Comparison of ENCODE assay signal across 8 cellular contexts in the genomic region with DNA sequence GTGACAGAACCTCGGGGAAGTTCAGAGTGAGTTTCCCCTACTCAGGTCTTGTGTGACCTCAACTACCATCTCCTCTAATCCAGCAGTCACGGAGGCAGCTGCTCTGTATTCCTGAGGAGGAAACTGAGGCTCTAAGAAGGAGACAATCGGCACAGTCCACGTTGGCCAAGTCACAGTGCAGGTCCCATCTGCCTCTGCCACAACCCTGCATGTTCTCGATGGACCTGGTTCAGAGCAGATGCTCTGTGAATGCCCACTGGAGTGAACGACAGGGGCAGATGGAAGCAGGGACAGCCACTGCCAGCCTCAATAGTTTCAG. TPM values are rescaled to one million over a fixed set of nuclear protein-coding genes. Genes with fewer than 3 reads are reported as not detected.
DNase-seq lines count a peak whose midpoint lies in the region; ATAC-seq, FAIRE-seq and TF ChIP-seq lines count a peak whose summit lies in the region.

No MANE protein-coding gene starts in this region.

- no peak for TF ChIP-seq CTCF in WI38 (IDR thresholded peaks at IDR 0.05; ENCODE audit: low read depth, low read length)
- TF ChIP-seq CTCF in heart right ventricle (IDR thresholded peaks at IDR 0.05): no peak
- no peak for TF ChIP-seq CTCF in gastrocnemius medialis (IDR thresholded peaks at IDR 0.05 in 4 of 5, conservative IDR thresholded peaks at IDR 0.05 in 1 of 5)

- no peaks in the 10 kb centered on the region for H3K27me3 ChIP-seq in heart right ventricle
- H3K27me3 ChIP-seq in gastrocnemius medialis: no peaks in the 10 kb centered on the region
- no peaks in the 10 kb centered on the region for H3K27me3 ChIP-seq in SJCRH30

- H3K9me3 ChIP-seq in heart right ventricle (no peaks in the 10 kb centered on the region), gastrocnemius medialis (no peaks in the 10 kb centered on the region), SJCRH30 (replicated peaks) (no peaks in the 10 kb centered on the region)

- no peak for TF ChIP-seq POLR2A in GM12892 (IDR thresholded peaks at IDR 0.05; ENCODE audit: low read depth, low read length)
- TF ChIP-seq POLR2A in gastrocnemius medialis (IDR thresholded peaks at IDR 0.05): no peak

- peak; percentile 75 for FAIRE-seq in GM12892 (lab: Jason Lieb, UNC)

- in situ Hi-C loops in gastrocnemius medialis (cut with MboI; ENCODE audit: low sequenced_read_pairs in 4 of 4): loop anchor here in 1 of 4 donors (10.0 kb wide), 1 partner anchor 71 kb away; no protein-coding TSS in a partner anchor

- no peak for DNase-seq in GM12892 (ENCODE audit: insufficient read length)
- no peak for DNase-seq in heart right ventricle
- no peak for DNase-seq in gastrocnemius medialis
- DNase-seq in SJCRH30: no peak
- no peak for DNase-seq in posterior cingulate gyrus
- no peak for DNase-seq in activated CD4-positive, alpha-beta T cell treated with anti-CD3 and anti-CD28 coated beads for 1 hour

- intact Hi-C loops in heart right ventricle (cut with DNase I) (no loop called here), gastrocnemius medialis (cut with DNase I; ENCODE audit: low total_unique reads) (loop anchor here (10.0 kb wide), 1 partner anchor 119 kb away; no protein-coding TSS in a partner anchor), posterior cingulate gyrus (cut with DNase I) (loop anchor here (5.0 kb wide), 1 partner anchor 61 kb away; the partner anchor contains the start of gene DUSP1)

- H3K27ac ChIP-seq in heart right ventricle (peak overlapping the region in 9 of 10 donors; percentile 81 to 91 (median 88)), gastrocnemius medialis (peak overlapping the region; percentile 83 to 93 (median 87)), SJCRH30 (no peak overlapping the region)

- H3K4me3 ChIP-seq in WI38 (ENCODE audit: low read depth, low read length) (peak overlapping the region; percentile 90; the same call in 1 of the 2 replicates), heart right ventricle (peak overlapping the region in 8 of 10 donors; percentile 82 to 98 (median 88)), gastrocnemius medialis (peak overlapping the region; percentile 39 to 87 (median 78)), SJCRH30 (no peak overlapping the region; the same call in 1 of the 2 replicates)

- ATAC-seq in heart right ventricle (peak in 2 of 8 donors; percentile 4 to 15), gastrocnemius medialis (peak; percentile 20 to 38), GM21529 (IDR thresholded peaks at IDR 0.05; ENCODE audit: unreplicated experiment) (no peak)

- H3K36me3 ChIP-seq in heart right ventricle (peaks cover 0 to 15% (median 0%) of the 10 kb centered on the region in 9 donors), gastrocnemius medialis (no peaks in the 10 kb centered on the region), SJCRH30 (no peaks in the 10 kb centered on the region)

- H3K4me1 ChIP-seq in heart right ventricle (peaks cover 0 to 60% (median 33%) of the 10 kb centered on the region in 9 donors), gastrocnemius medialis (peaks cover 30 to 34% of the 10 kb centered on the region in 2 donors), SJCRH30 (peaks cover 27% of the 10 kb centered on the region)

- 51 to 53% methylated on average over 6 of the region's 6 CpGs for WGBS in heart right ventricle, 2 donors

RNA-seq across cellular contexts. Expression of gene ERGIC1, which starts 0.7 kb away (rescaled TPM):
- polyA plus RNA-seq in GM12892 (2012; ENCODE audit: missing spikeins): 58.7 TPM
- total RNA-seq in heart right ventricle (10 to 100 TPM; 60.3 to 91.9 (median 74.2) TPM), gastrocnemius medialis (100 to 1,000 TPM in 1 of 4 donors, 10 to 100 TPM in 3; 54.4 to 108 (median 88.0) TPM)
- 10 to 100 TPM; 48.0 to 64.9 TPM for polyA plus RNA-seq in heart right ventricle
- 77.4 and 83.4 TPM in 2 replicates for total RNA-seq in SJCRH30 (2014; rRNA removed; shearing (Covaris generic))

Comparison
In these comparisons a context has a peak if more than half of its experiments do, and no peak if none do; other contexts are left out.
1. intact Hi-C loops: an anchor here in gastrocnemius medialis (10.0 kb wide) and posterior cingulate gyrus (5.0 kb wide); none called in heart right ventricle.